Comparison of ENCODE assay signal across 9 cellular contexts in the genomic region with DNA sequence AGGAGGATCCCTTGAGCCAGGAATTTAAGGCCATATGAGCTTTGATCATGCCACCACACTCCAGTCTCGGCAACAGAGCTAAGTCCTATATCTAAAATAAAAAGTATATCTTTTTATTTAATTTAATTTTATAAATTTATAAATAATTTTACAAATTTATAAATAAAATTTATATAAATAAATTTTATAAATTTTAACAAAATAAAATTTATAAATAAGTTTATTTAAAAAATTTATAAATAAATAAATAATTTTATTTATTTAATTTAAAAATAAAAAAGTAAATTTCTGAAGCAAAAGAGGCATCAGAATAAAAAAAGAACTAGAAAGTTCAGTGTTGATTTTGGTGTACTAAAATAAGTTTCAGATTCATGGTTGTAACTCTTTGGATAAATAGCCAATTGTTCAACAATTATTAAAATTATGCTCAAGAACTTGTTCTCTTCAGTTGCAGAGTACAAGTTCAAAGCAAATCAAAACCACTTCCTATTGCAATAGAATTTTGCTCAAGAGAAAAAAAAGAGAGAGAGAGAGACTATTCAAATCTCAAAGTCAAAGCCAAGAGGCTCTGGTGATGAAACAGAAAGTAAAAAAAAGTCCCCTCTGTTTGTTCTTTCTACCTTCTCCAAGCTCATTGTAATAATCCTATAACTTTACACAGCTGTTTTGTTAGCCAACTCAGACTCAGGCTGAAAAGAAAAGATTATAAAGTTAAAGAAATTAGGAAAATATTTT.
DNase-seq lines count a peak whose midpoint lies in the region; ATAC-seq and TF ChIP-seq lines count a peak whose summit lies in the region.
"Had no signal": no experiment of that assay in that cellular context is flagged by ENCODE, and none has a peak within 500 bp of the region (broad histone marks: within the 10 kb centered on the region; RNA-seq: fewer than 3 reads in every experiment).

No MANE protein-coding gene starts in this region.

- no peak overlapping the region for H3K27ac Mint-ChIP-seq in nephron progenitor cell

- H3K4me1 Mint-ChIP-seq in nephron progenitor cell = no peaks in the 10 kb centered on the region

- H3K27me3 ChIP-seq in ACC112 (ENCODE audit: insufficient read depth, low read length) (no peaks in the 10 kb centered on the region), PC-9 (ENCODE audit: insufficient read depth, low read depth) (no peaks in the 10 kb centered on the region), body of pancreas (no peaks in the 10 kb centered on the region)

- peak overlapping the region; percentile 30; the same call in 1 of the 2 replicates for H3K27ac ChIP-seq in ACC112 (ENCODE audit: low read depth, low read length)
- no peak overlapping the region for H3K27ac ChIP-seq in PC-9
- no peak overlapping the region for H3K27ac ChIP-seq in body of pancreas

- WGBS in body of pancreas, 2 donors = 47 to 73% methylated on average over 1 of the region's 1 CpG

- TF ChIP-seq CTCF in PC-9 (conservative IDR thresholded peaks at IDR 0.05) (no peak), nephron progenitor cell (IDR thresholded peaks at IDR 0.05) (no peak), body of pancreas (IDR thresholded peaks at IDR 0.05) (no peak)

- ATAC-seq in GM19372 (IDR thresholded peaks at IDR 0.05; ENCODE audit: low read depth, unreplicated experiment) (peak; percentile 75), HG03095 (IDR thresholded peaks at IDR 0.05; ENCODE audit: unreplicated experiment) (peak; percentile 78), body of pancreas (no peak)
- ATAC-seq: sciatic nerve had no signal

- H3K27me3 Mint-ChIP-seq in nephron progenitor cell (ENCODE audit: low read depth, poor library complexity) = no peaks in the 10 kb centered on the region

- no peak overlapping the region for H3K4me3 Mint-ChIP-seq in nephron progenitor cell

- H4K20me1 ChIP-seq in PC-9 (ENCODE audit: insufficient read depth) = no peaks in the 10 kb centered on the region

- DNase-seq in PC-9 (no peak), COR-L47 (lab: John Stamatoyannopoulos, UW) (no peak), nephron progenitor cell (no peak), body of pancreas (no peak)
- no peak for DNase-seq in stimulated activated naive CD4-positive, alpha-beta T cell treated with Interleukin-2 at 50 U/mL for 16 hours (lab: John Stamatoyannopoulos, UW)

- peaks cover 11% of the 10 kb centered on the region for H3K9me3 Mint-ChIP-seq in nephron progenitor cell

- POLR2A ChIA-PET in PC-9 (lab: Charles Lee; ENCODE audit: unreplicated experiment) = no interaction called here

- intact Hi-C loops in PC-9 (cut with micrococcal nuclease; ENCODE audit: unreplicated experiment) (no loop called here), body of pancreas (cut with DNase I) (no loop called here)

- H3K9me2 ChIP-seq in PC-9 (ENCODE audit: insufficient read depth) = no peaks in the 10 kb centered on the region

- H3K36me3 ChIP-seq in ACC112 (ENCODE audit: insufficient read depth, low read length) (no peaks in the 10 kb centered on the region), PC-9 (ENCODE audit: low read depth) (no peaks in the 10 kb centered on the region), body of pancreas (replicated peaks in 1 of 2; ENCODE audit: insufficient read depth in 1 of 2, low read depth in 2 of 2) (no peaks in the 10 kb centered on the region)

- H3K4me2 ChIP-seq in PC-9 = peak overlapping the region; percentile 22; the same call in 1 of the 2 replicates

- H3K4me3 ChIP-seq in ACC112 (ENCODE audit: low read depth, low read length) = peak overlapping the region; percentile 71
- H3K4me3 ChIP-seq in PC-9 = no peak overlapping the region
- no peak overlapping the region for H3K4me3 ChIP-seq in body of pancreas

- BruUV-seq in PC-9 (replicated peaks; lab: Mats Ljungman, UMichigan) = no TSS peak

- CTCF ChIA-PET in PC-9 (lab: Charles Lee) = no interaction called here

- H3K9me3 ChIP-seq in PC-9 (ENCODE audit: insufficient read depth, low read depth) (no peaks in the 10 kb centered on the region), body of pancreas (no peaks in the 10 kb centered on the region)

- peak overlapping the region; percentile 88 for H2AFZ ChIP-seq in ACC112 (ENCODE audit: low read length, unreplicated experiment)
- H2AFZ ChIP-seq in PC-9 = no peak overlapping the region

- no peaks in the 10 kb centered on the region for H3F3A ChIP-seq in PC-9 (ENCODE audit: insufficient read depth, low read depth)

- H3K4me1 ChIP-seq in ACC112 (ENCODE audit: control insufficient read depth, insufficient read depth, low read length, unreplicated experiment) (no peaks in the 10 kb centered on the region), PC-9 (replicated peaks; ENCODE audit: insufficient read depth) (no peaks in the 10 kb centered on the region), body of pancreas (no peaks in the 10 kb centered on the region)

- H3K79me2 ChIP-seq in ACC112 (ENCODE audit: control insufficient read depth, insufficient read depth, low read length, unreplicated experiment) = no peaks in the 10 kb centered on the region
- H3K79me2 ChIP-seq in PC-9 (ENCODE audit: low read depth) = no peaks in the 10 kb centered on the region

- no peak for TF ChIP-seq POLR2A in body of pancreas (IDR thresholded peaks at IDR 0.05)

- H3K36me3 Mint-ChIP-seq in nephron progenitor cell (ENCODE audit: low read depth) = no peaks in the 10 kb centered on the region
